8 cellular contexts compared by ENCODE assay signal in the genomic region with DNA sequence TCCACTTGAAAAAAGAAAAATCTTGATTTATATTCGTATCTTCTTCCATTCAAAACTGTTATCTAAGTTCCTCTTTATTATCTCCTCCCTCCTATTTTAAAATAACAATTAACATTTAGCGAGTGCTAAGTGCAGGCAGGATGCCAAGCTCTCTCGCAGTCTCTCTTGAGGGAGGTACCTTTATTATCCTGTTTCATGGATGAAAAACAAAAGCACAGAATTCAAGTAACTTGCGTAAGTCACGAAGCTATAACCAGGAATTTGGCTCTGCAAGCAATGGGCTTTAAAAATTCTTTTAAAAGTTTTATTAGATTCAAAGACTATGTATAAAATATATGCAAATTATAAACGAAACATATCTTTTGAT.
A peak's percentile ranks its signal among the peaks of the same experiment; 100 is the strongest.
DNase-seq lines count a peak whose midpoint lies in the region; ATAC-seq lines count a peak whose summit lies in the region.

No MANE protein-coding gene starts in this region.

- ATAC-seq in T-helper 17 cell (no peak), HG02763 (IDR thresholded peaks at IDR 0.05; ENCODE audit: unreplicated experiment) (no peak), HG02840 (IDR thresholded peaks at IDR 0.05; ENCODE audit: low FRiP score, unreplicated experiment) (no peak), GM21737 (IDR thresholded peaks at IDR 0.05; ENCODE audit: unreplicated experiment) (no peak)

- H3K9me3 ChIP-seq in T-helper 17 cell (ENCODE audit: control insufficient read depth, low read length, poor library complexity, severe bottlenecking) = no peaks in the 10 kb centered on the region

- peaks cover 15% of the 10 kb centered on the region for H3K27me3 Mint-ChIP-seq in T-helper 17 cell

- H3K4me1 Mint-ChIP-seq in T-helper 17 cell = peaks cover 2% of the 10 kb centered on the region

- peaks cover 4% of the 10 kb centered on the region for H3K36me3 Mint-ChIP-seq in T-helper 17 cell (ENCODE audit: low read depth)

- H3K27ac Mint-ChIP-seq in T-helper 17 cell = no peak overlapping the region

- peak overlapping the region; percentile 10 for H3K4me3 Mint-ChIP-seq in T-helper 17 cell

- DNase-seq in CD1c-positive myeloid dendritic cell (ENCODE audit: extremely low spot score) (peak; percentile 40), Kasumi-1 (lab: John Stamatoyannopoulos, UW) (peak; percentile 30 to 39), T-helper 17 cell (no peak), fibroblast of the conjunctiva (ENCODE audit: low read depth) (peak; percentile 49), pons (ENCODE audit: low spot score) (peak; percentile 65)

Comparison
In these comparisons a context has a peak if more than half of its experiments do, and no peak if none do; other contexts are left out.
1. DNase-seq: peak in CD1c-positive myeloid dendritic cell (single experiment), Kasumi-1 (2 of 2), fibroblast of the conjunctiva (single experiment) and pons (single experiment); none in T-helper 17 cell (0 of 3).